ENCODE assay signal across 1 cellular context in the genomic region with DNA sequence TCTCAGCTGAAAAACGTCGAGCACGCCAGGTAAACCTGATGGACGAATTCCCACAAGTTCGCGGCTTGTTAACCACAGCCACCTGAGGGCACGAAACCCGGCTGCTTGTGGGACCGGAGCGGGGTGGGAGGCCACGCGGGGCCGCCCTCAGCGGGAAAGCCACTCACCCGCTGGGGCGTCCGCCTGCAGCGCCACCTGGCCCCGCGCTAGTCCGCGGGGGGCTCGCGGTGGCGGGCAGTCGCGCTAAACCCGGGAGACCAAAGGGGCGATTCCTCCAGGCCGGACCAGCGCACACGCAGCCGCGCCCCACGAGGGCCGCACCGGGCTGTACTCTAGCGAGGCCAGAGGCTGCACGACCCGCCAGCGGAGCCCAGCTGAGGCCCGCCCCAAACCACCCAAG.
TF ChIP-seq lines count a peak whose summit lies in the region.

No MANE protein-coding gene starts in this region.

TF ChIP-seq in HepG2, 621 proteins besides CTCF, POLR2A, EP300 and RAD21:
- TF ChIP-seq ETS1 (CRISPR knock-in tag; IDR thresholded peaks at IDR 0.05) (no peak), FOXK2 (IDR thresholded peaks at IDR 0.05) (no peak), ZMYM2 (CRISPR knock-in tag; IDR thresholded peaks at IDR 0.05) (no peak), ZNF547 (CRISPR knock-in tag; IDR thresholded peaks at IDR 0.05) (no peak), MTF1 (CRISPR knock-in tag; IDR thresholded peaks at IDR 0.05) (no peak), ZSCAN30 (CRISPR knock-in tag; IDR thresholded peaks at IDR 0.05) (no peak), RBAK (CRISPR knock-in tag; IDR thresholded peaks at IDR 0.05) (no peak), U2AF2 (IDR thresholded peaks at IDR 0.05; ENCODE audit: low read depth, low read length) (no peak), IRF2 (CRISPR knock-in tag; IDR thresholded peaks at IDR 0.05) (no peak), GPN1 (CRISPR knock-in tag; IDR thresholded peaks at IDR 0.05; ENCODE audit: borderline replicate concordance) (no peak), NFKBIZ (CRISPR knock-in tag; IDR thresholded peaks at IDR 0.05) (no peak)
TF ChIP-seq in HepG2: peak in this region for 0.
